Comparison of ENCODE assay signal across 1 cellular context in genomic region chr5:67181648-67182218, GRCh38.
A peak's percentile ranks its signal among the peaks of the same experiment; 100 is the strongest.
TF ChIP-seq lines count a peak whose summit lies in the region.

No MANE protein-coding gene starts in this region.

TF ChIP-seq in GM23338, 12 proteins besides CTCF, POLR2A, EP300 and RAD21 (continued from another document):
- 0 out of 2 replicates have a peak, but pooled peaks have one; percentile 13 for TF ChIP-seq ZNF462 (CRISPR knock-in tag; IDR thresholded peaks at IDR 0.05)
